Comparison of ENCODE assay signal across 1 cellular context in the genomic region with DNA sequence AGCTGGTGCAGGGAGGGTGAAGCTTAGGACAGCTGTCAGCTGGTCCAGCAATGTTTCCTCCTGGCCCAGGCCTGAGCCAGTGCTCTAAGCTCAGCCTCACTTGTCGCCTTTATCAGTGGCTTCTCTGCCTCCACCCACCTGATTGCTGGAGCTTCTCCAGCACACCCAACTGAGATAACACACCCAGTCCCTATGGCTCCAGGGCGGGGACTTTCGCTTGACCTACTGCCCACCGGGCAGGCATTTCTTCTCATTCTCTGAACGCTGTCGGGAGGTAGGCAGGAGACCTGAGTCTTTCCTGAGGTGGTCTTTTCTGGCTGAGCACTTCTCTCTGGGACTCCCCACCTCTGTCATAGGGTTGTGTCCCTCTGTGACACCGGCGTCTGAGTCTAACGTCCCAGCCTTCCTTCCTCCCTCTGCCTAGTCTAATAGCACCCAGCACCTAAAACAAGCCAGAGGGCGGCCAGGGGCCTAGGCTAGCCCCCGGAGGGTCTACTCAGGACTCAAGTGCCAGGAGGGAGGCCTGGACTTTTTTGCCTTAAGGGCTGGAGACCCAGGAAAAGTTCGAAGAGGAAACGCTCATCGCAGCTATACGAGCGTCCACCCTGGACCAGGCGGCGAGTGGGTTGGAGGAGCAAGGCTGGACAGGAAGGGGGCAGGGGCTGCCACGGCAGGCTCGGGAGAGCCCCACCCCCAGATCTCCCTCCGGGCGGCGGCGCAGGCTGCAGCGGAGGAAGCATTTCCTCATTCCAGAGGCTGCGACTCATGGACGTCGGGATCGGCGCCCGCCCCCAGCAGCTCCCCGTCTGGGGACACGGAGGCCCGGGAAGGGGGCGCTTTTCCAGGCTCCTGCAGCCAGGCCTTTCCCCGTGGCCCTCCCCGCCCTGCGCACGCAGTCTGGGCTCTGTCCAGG.
A peak's percentile ranks its signal among the peaks of the same experiment; 100 is the strongest.
TF ChIP-seq lines count a peak whose summit lies in the region.

No MANE protein-coding gene starts in this region.

TF ChIP-seq in H1, 55 proteins besides CTCF, POLR2A, EP300 and RAD21:
- no peak for TF ChIP-seq SRF (IDR thresholded peaks at IDR 0.05; ENCODE audit: low read depth, low read length)
- peak; percentile 21 for TF ChIP-seq KDM4A (IDR thresholded peaks at IDR 0.05; ENCODE audit: low read depth, low read length, severe bottlenecking)
- no peak for TF ChIP-seq POU5F1 (IDR thresholded peaks at IDR 0.05; ENCODE audit: low read depth, low read length)
- TF ChIP-seq E2F6 (IDR thresholded peaks at IDR 0.05), result no peak
- TF ChIP-seq CEBPB (IDR thresholded peaks at IDR 0.05; ENCODE audit: low read depth, low read length), result no peak
- TF ChIP-seq MAFK (IDR thresholded peaks at IDR 0.05; ENCODE audit: low read depth, low read length), result no peak
- TF ChIP-seq TBP (IDR thresholded peaks at IDR 0.05; ENCODE audit: low read depth, low read length), result no peak
- TF ChIP-seq NANOG (IDR thresholded peaks at IDR 0.05; ENCODE audit: insufficient read depth, low read depth, low read length, poor library complexity, severe bottlenecking), result no peak
- peak; percentile 55; the same call in 1 of the 2 replicates for TF ChIP-seq TEAD4 (IDR thresholded peaks at IDR 0.05; ENCODE audit: low read depth, low read length)
- TF ChIP-seq, protein P1, sequence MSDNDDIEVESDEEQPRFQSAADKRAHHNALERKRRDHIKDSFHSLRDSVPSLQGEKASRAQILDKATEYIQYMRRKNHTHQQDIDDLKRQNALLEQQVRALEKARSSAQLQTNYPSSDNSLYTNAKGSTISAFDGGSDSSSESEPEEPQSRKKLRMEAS (IDR thresholded peaks at IDR 0.05), result no peak
- TF ChIP-seq ATF2 (IDR thresholded peaks at IDR 0.05; ENCODE audit: low read length), result no peak
- TF ChIP-seq PHF8 (conservative IDR thresholded peaks at IDR 0.05; ENCODE audit: low read depth, low read length), result 0 out of 2 replicates have a peak, but pooled peaks have one; percentile 28
- TF ChIP-seq BCL11A (IDR thresholded peaks at IDR 0.05; ENCODE audit: low read depth in 2 of 2, low read length in 2 of 2), result no peak
- TF ChIP-seq SP1 (IDR thresholded peaks at IDR 0.05; ENCODE audit: low read depth, low read length), result no peak
- TF ChIP-seq SAP30 (IDR thresholded peaks at IDR 0.05; ENCODE audit: insufficient read depth, insufficient replicate concordance, low read length), result no peak
- TF ChIP-seq RXRA (IDR thresholded peaks at IDR 0.05; ENCODE audit: insufficient read depth, low read depth, low read length), result no peak
- TF ChIP-seq TAF7 (optimal IDR thresholded peaks at IDR 0.05; ENCODE audit: borderline replicate concordance, low read depth, low read length), result no peak
- no peak for TF ChIP-seq JUN (IDR thresholded peaks at IDR 0.05; ENCODE audit: low read depth, low read length)
